Comparison of ENCODE assay signal across 8 cellular contexts in genomic region chr2:74199275-74199701, GRCh38. TPM values are rescaled to one million over a fixed set of nuclear protein-coding genes. Genes with fewer than 3 reads are reported as not detected.
A peak's percentile ranks its signal among the peaks of the same experiment; 100 is the strongest.
DNase-seq lines count a peak whose midpoint lies in the region; ATAC-seq, FAIRE-seq and TF ChIP-seq lines count a peak whose summit lies in the region.

No MANE protein-coding gene starts in this region.

- DNase-seq in HTR-8/SVneo (ENCODE audit: insufficient read length, low spot score) (peak; percentile 84), mesothelial cell of epicardium (ENCODE audit: low spot score in 2 of 2, unreplicated experiment in 2 of 2) (no peak), inferior parietal cortex (ENCODE audit: extremely low spot score) (no peak), GM20000 (ENCODE audit: low spot score) (no peak)

- peak overlapping the region; percentile 89 for H3K27ac ChIP-seq in 22Rv1

- H3K27me3 Mint-ChIP-seq in brain (peaks cover 19% of the 10 kb centered on the region), mesothelial cell of epicardium (ENCODE audit: low read depth) (no peaks in the 10 kb centered on the region)

- ATAC-seq in HG02571 (IDR thresholded peaks at IDR 0.05; ENCODE audit: unreplicated experiment): no peak
- no peak for ATAC-seq in HG02763 (IDR thresholded peaks at IDR 0.05; ENCODE audit: unreplicated experiment)

- H3K27ac Mint-ChIP-seq in brain: peak overlapping the region; percentile 79 to 97 (median 91)
- peak overlapping the region; percentile 94 for H3K27ac Mint-ChIP-seq in mesothelial cell of epicardium

- peaks cover 22% of the 10 kb centered on the region for H3K36me3 Mint-ChIP-seq in brain
- H3K36me3 Mint-ChIP-seq in mesothelial cell of epicardium: no peaks in the 10 kb centered on the region

- TF ChIP-seq CTCF in 22Rv1 (IDR thresholded peaks at IDR 0.05) (peak; percentile 28), brain (conservative IDR thresholded peaks at IDR 0.05) (peak in 1 of 2 experiments; percentile 41), mesothelial cell of epicardium (IDR thresholded peaks at IDR 0.05; ENCODE audit: unreplicated experiment) (no peak), GM20000 (IDR thresholded peaks at IDR 0.05; ENCODE audit: extremely low read depth, missing control alignments) (no peak)

- H3K4me1 Mint-ChIP-seq in brain (peaks cover 41% of the 10 kb centered on the region), mesothelial cell of epicardium (peaks cover 22% of the 10 kb centered on the region)

- peak overlapping the region; percentile 94 to 100 (median 97) for H3K4me3 Mint-ChIP-seq in brain
- H3K4me3 Mint-ChIP-seq in mesothelial cell of epicardium: peak overlapping the region; percentile 87

- no peak for FAIRE-seq in HTR-8/SVneo (lab: Jason Lieb, UNC)

- peaks cover 0 to 3% (median 0%) of the 10 kb centered on the region in 5 experiments for H3K9me3 Mint-ChIP-seq in brain
- no peaks in the 10 kb centered on the region for H3K9me3 Mint-ChIP-seq in mesothelial cell of epicardium

RNA-seq across cellular contexts. Expression of gene MTHFD2, which starts 0.9 kb away (rescaled TPM):
- polyA plus RNA-seq in brain (ENCODE audit: insufficient read depth, low read depth, low replicate concordance): 153 TPM
- total RNA-seq in mesothelial cell of epicardium: 35.3 to 39.1 TPM (median 37.9 TPM) in 3 replicates

RNA-seq across cellular contexts. Expression of gene MOB1A, which starts 20.6 kb away (rescaled TPM):
- polyA plus RNA-seq in brain (ENCODE audit: insufficient read depth, low read depth, low replicate concordance): 18.6 TPM
- total RNA-seq in mesothelial cell of epicardium: 90.4 to 98.3 TPM (median 96.4 TPM) in 3 replicates

RNA-seq across cellular contexts. Expression of gene BOLA3, which starts 51.6 kb away (rescaled TPM):
- polyA plus RNA-seq in brain (ENCODE audit: insufficient read depth, low read depth, low replicate concordance): 38.7 TPM
- total RNA-seq in mesothelial cell of epicardium: 15.4 to 17.0 TPM (median 17.0 TPM) in 3 replicates
